In the genomic region with DNA sequence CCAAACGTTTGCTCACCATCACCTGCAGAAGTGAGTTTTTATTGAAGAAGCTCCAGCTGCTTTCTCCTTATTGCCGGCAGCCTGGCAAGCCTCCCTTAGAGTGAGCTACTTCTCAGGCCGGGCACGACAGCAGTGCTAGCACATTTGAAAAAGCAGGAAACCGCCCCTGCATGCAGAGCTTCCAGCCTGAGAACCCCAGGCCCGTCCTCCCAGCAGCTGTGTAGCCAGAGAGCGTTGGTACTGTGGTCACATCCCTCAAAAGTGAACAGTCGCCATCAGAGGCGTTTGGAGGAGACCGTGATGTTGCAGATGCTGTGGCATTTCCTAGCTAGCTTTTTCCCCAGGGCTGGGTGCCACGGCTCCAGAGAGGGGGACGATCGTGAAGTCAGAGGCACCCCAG, we compare ENCODE assay signal across 10 cellular contexts. TPM values are rescaled to one million over a fixed set of nuclear protein-coding genes. Genes with fewer than 3 reads are reported as not detected.
A peak's percentile ranks its signal among the peaks of the same experiment; 100 is the strongest.
DNase-seq lines count a peak whose midpoint lies in the region; TF ChIP-seq lines count a peak whose summit lies in the region.
"Had no signal": no experiment of that assay in that cellular context is flagged by ENCODE, and none has a peak within 500 bp of the region (broad histone marks: within the 10 kb centered on the region; RNA-seq: fewer than 3 reads in every experiment).

No MANE protein-coding gene starts in this region.

- H3K4me1 ChIP-seq in mesenchymal stem cell (ENCODE audit: control insufficient read depth, insufficient read depth, low read depth, low read length) = peaks cover 9% of the 10 kb centered on the region
- peaks cover 9 to 48% (median 35%) of the 10 kb centered on the region in 4 donors for H3K4me1 ChIP-seq in tibial artery

- peaks cover 78% of the 10 kb centered on the region for H3K4me1 Mint-ChIP-seq in activated T-cell treated with anti-CD3 and anti-CD28 coated beads, Interleukin-2, amount 50 U/mL, for 24 hours (ENCODE audit: low read depth)

- no peak overlapping the region for H2BK120ac ChIP-seq in mesenchymal stem cell (ENCODE audit: low read depth, low read length)

- no peak overlapping the region for H4K91ac ChIP-seq in mesenchymal stem cell (ENCODE audit: low read length)

- no peak overlapping the region for H2BK12ac ChIP-seq in mesenchymal stem cell (ENCODE audit: low read length in 2 of 2)

- intact Hi-C loops in tibial artery (cut with DNase I; ENCODE audit: low total_unique reads) = no loop called here

- H3K36me3 Mint-ChIP-seq in activated T-cell treated with anti-CD3 and anti-CD28 coated beads, Interleukin-2, amount 50 U/mL, for 24 hours (ENCODE audit: low read depth) = peaks cover 38% of the 10 kb centered on the region

- in situ Hi-C loops in astrocyte of the spinal cord (cut with HindIII; ENCODE audit: low sequenced_read_pairs) = no loop called here

- no peak for DNase-seq in activated T-cell treated with anti-CD3 and anti-CD28 coated beads, Interleukin-2, amount 50 U/mL, for 24 hours
- DNase-seq in activated T-cell treated with anti-CD3 and anti-CD28 coated beads, Interleukin-2, amount 50 U/mL, for 1 hour = no peak
- DNase-seq in astrocyte of the spinal cord (ENCODE audit: low read depth, low spot score) = no peak
- no peak for DNase-seq in mesenchymal stem cell
- DNase-seq in tibial artery = no peak
- no peak for DNase-seq in NCI-H2196 (lab: John Stamatoyannopoulos, UW; ENCODE audit: unreplicated experiment)
- no peak for DNase-seq in cerebellum (ENCODE audit: low spot score)
- no peak for DNase-seq in stimulated activated CD4-positive, alpha-beta T cell treated with anti-CD3 and anti-CD28 coated beads, Interleukin-4, amount 100 ng/mL, for 24 hours
- DNase-seq: activated B cell treated with CpG ODN at 0.5 μM for 24 hours, AML-193 had no signal

- peak overlapping the region; percentile 49 for H3K4me3 ChIP-seq in astrocyte of the spinal cord (ENCODE audit: low read depth, low read length)
- H3K4me3 ChIP-seq in mesenchymal stem cell (ENCODE audit: insufficient read depth in 1 of 2, low read depth in 1 of 2, low read length in 2 of 2) = peak overlapping the region in 1 of 2 experiments; percentile 85
- H3K4me3 ChIP-seq in tibial artery = peak overlapping the region; percentile 7 to 12

- H3K4me2 ChIP-seq in mesenchymal stem cell (ENCODE audit: low read length, poor library complexity, severe bottlenecking) = peak overlapping the region; percentile 18

- H3K27ac ChIP-seq in mesenchymal stem cell (ENCODE audit: low read length, poor library complexity, severe bottlenecking) (no peak overlapping the region), tibial artery (peak overlapping the region; percentile 85 to 86)

- WGBS in mesenchymal stem cell = 72% methylated on average over 13 of the region's 13 CpGs

- TF ChIP-seq CTCF in astrocyte of the spinal cord (IDR thresholded peaks at IDR 0.05; ENCODE audit: low read depth, low read length) (no peak), tibial artery (IDR thresholded peaks at IDR 0.05) (no peak)

- peak overlapping the region; percentile 42 for H3K4me3 Mint-ChIP-seq in activated T-cell treated with anti-CD3 and anti-CD28 coated beads, Interleukin-2, amount 50 U/mL, for 24 hours
- H3K4me3 Mint-ChIP-seq: activated B cell treated with CpG ODN at 0.5 μM for 24 hours had no signal

- H3K79me1 ChIP-seq in mesenchymal stem cell (replicated peaks; ENCODE audit: low read length, poor library complexity, severe bottlenecking) = peaks cover 40% of the 10 kb centered on the region

- no peak overlapping the region for H3K4ac ChIP-seq in mesenchymal stem cell (ENCODE audit: low read depth in 1 of 2, low read length in 2 of 2)

- H3K23ac ChIP-seq in mesenchymal stem cell (ENCODE audit: low read length in 2 of 2) = peak overlapping the region in 1 of 2 experiments; percentile 9

- H3K18ac ChIP-seq in mesenchymal stem cell (ENCODE audit: low read depth in 1 of 2, low read length in 2 of 2) = no peak overlapping the region

- peak overlapping the region; percentile 98 for H3K27ac Mint-ChIP-seq in activated T-cell treated with anti-CD3 and anti-CD28 coated beads, Interleukin-2, amount 50 U/mL, for 24 hours

- H3K9me3 ChIP-seq in mesenchymal stem cell (ENCODE audit: control insufficient read depth, low read length) = no peaks in the 10 kb centered on the region
- no peaks in the 10 kb centered on the region for H3K9me3 ChIP-seq in tibial artery

- peaks cover 0 to 9% of the 10 kb centered on the region in 2 experiments for H3K36me3 ChIP-seq in mesenchymal stem cell (ENCODE audit: control insufficient read depth in 1 of 2, insufficient read depth in 2 of 2, low read depth in 1 of 2, low read length in 2 of 2)
- H3K36me3 ChIP-seq in tibial artery = no peaks in the 10 kb centered on the region

- no peaks in the 10 kb centered on the region for H3K9me3 Mint-ChIP-seq in activated T-cell treated with anti-CD3 and anti-CD28 coated beads, Interleukin-2, amount 50 U/mL, for 24 hours
- H3K9me3 Mint-ChIP-seq: activated B cell treated with CpG ODN at 0.5 μM for 24 hours had no signal

- H4K8ac ChIP-seq in mesenchymal stem cell (ENCODE audit: low read length) = no peak overlapping the region

- H3K9ac ChIP-seq in mesenchymal stem cell (ENCODE audit: low read length) = peak overlapping the region; percentile 90

- no peak overlapping the region for H2AFZ ChIP-seq in mesenchymal stem cell (ENCODE audit: low read depth, low read length)

- H3K27me3 Mint-ChIP-seq in activated T-cell treated with anti-CD3 and anti-CD28 coated beads, Interleukin-2, amount 50 U/mL, for 24 hours = no peaks in the 10 kb centered on the region
- H3K27me3 Mint-ChIP-seq: activated B cell treated with CpG ODN at 0.5 μM for 24 hours had no signal

- no peak overlapping the region for H2BK5ac ChIP-seq in mesenchymal stem cell (ENCODE audit: low read depth, low read length, poor library complexity, severe bottlenecking)

- H3K27me3 ChIP-seq in mesenchymal stem cell (ENCODE audit: control insufficient read depth in 1 of 2, insufficient read depth in 1 of 2, low read length in 2 of 2) (no peaks in the 10 kb centered on the region), tibial artery (no peaks in the 10 kb centered on the region)

- no peak overlapping the region for H2AK5ac ChIP-seq in mesenchymal stem cell (ENCODE audit: low read length, severe bottlenecking)

- H3K14ac ChIP-seq in mesenchymal stem cell (ENCODE audit: low read length in 2 of 2) = peak overlapping the region in 1 of 2 experiments; percentile 49

- no peak overlapping the region for H2BK15ac ChIP-seq in mesenchymal stem cell (ENCODE audit: low read depth, poor library complexity, severe bottlenecking)

RNA-seq across cellular contexts. Expression of a gene that starts 23.5 kb away (rescaled TPM):
- polyA plus RNA-seq in mesenchymal stem cell (2013, experiment 1 of 2) = 6.8 TPM
- 6.4 TPM for polyA plus RNA-seq in mesenchymal stem cell (2013, experiment 2 of 2)
- total RNA-seq in cerebellum = 18.7 TPM

RNA-seq across cellular contexts. Expression of a gene that starts 24.5 kb away (rescaled TPM):
- polyA plus RNA-seq in mesenchymal stem cell (2013, experiment 1 of 2) = 6.5 TPM
- 6.1 TPM for polyA plus RNA-seq in mesenchymal stem cell (2013, experiment 2 of 2)
- total RNA-seq in cerebellum = 4.3 TPM

RNA-seq across cellular contexts. Expression of a gene that starts 36.0 kb away (rescaled TPM):
- polyA plus RNA-seq in mesenchymal stem cell (2013, experiment 1 of 2) = 31.2 TPM
- 28.6 TPM for polyA plus RNA-seq in mesenchymal stem cell (2013, experiment 2 of 2)
- total RNA-seq in cerebellum = 41.5 TPM

RNA-seq across cellular contexts. Expression of a gene that starts 57.7 kb away (rescaled TPM):
- not detected for polyA plus RNA-seq in mesenchymal stem cell (2013, experiment 1 of 2)
- polyA plus RNA-seq in mesenchymal stem cell (2013, experiment 2 of 2) = not detected
- total RNA-seq in cerebellum = not detected
- total RNA-seq: activated B cell treated with CpG ODN at 0.5 μM for 24 hours had no signal
